12 cellular contexts compared by ENCODE assay signal in the genomic region with DNA sequence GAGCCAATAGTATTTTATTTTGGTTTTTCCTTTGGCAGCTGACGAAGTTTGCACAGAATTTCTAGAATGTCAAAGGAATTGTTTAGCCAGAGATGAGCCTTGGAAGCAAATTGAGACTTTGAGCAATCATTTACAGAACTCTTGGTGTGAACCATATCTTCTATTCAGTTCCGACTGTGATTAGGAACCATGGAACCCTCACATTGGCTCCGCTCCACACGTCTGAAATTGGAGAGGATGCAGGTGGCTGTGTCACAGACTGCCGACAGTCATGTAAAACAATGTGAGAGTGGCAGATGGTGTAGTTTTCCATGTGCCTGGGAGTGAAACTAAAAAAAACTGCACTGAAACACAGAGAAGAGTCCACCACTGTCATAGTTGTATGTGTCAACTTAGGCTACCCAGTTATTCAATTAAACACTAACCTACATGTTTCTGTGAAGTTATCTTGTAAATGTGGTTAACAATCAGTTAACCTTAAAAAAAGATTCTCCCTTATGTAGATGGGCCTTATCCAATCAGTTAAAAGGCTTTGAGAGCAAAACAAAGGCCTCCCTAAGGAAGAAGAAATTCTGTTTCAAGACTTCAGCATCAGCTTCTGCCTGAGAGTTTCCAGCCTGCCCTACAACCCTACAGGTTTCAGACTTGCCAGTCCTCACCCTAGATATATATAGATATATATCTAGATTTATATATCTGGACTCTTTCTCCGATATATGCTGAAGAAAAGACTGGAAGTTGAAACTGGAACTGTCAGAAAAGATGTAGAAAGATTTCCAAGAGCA. TPM values are rescaled to one million over a fixed set of nuclear protein-coding genes. Genes with fewer than 3 reads are reported as not detected.
DNase-seq lines count a peak whose midpoint lies in the region; ATAC-seq and TF ChIP-seq lines count a peak whose summit lies in the region.
"Had no signal": no experiment of that assay in that cellular context is flagged by ENCODE, and none has a peak within 500 bp of the region (broad histone marks: within the 10 kb centered on the region; RNA-seq: fewer than 3 reads in every experiment).

No MANE protein-coding gene starts in this region.

- DNase-seq in natural killer cell (no peak), NCI-H524 (lab: John Stamatoyannopoulos, UW) (peak; percentile 70 to 85), dermis microvascular lymphatic vessel endothelial cell (ENCODE audit: low read depth in 2 of 2) (peak; percentile 62 to 87), type B pancreatic cell (ENCODE audit: extremely low spot score, unreplicated experiment) (no peak), HT-29 (ENCODE audit: low spot score) (no peak), SIG-M5 (lab: John Stamatoyannopoulos, UW) (no peak)
- no peak for DNase-seq in natural killer cell treated with Interleukin-12 subunit alpha and Interleukin-12 subunit beta and Interleukin-15 and Interleukin-18, amount 100 ng/mL, for 72 hours (ENCODE audit: low spot score)
- DNase-seq: activated CD8-positive, alpha-beta memory T cell treated with anti-CD3 and anti-CD28 coated beads, Interleukin-2, amount 50 U/mL, for 4 hours; naive thymus-derived CD8-positive, alpha-beta T cell; T-cell had no signal

- ATAC-seq in natural killer cell (no peak), HG03045 (IDR thresholded peaks at IDR 0.05; ENCODE audit: unreplicated experiment) (no peak)
- no peak for ATAC-seq in natural killer cell treated with Interleukin-12 subunit alpha and Interleukin-12 subunit beta and Interleukin-15 and Interleukin-18, amount 100 ng/mL, for 72 hours
- ATAC-seq: naive thymus-derived CD8-positive, alpha-beta T cell; T-cell had no signal

- intact Hi-C loops in natural killer cell (cut with micrococcal nuclease): loop anchor here (5.0 to 10.0 kb wide), 5 partner anchors 208 to 1220 kb away; a partner anchor contains a TSS

- peaks cover 8 to 11% of the 10 kb centered on the region in 2 donors for H3K27me3 Mint-ChIP-seq in natural killer cell (ENCODE audit: low read depth in 2 of 2)
- H3K27me3 Mint-ChIP-seq in natural killer cell treated with Interleukin-12 subunit alpha and Interleukin-12 subunit beta and Interleukin-15 and Interleukin-18, amount 100 ng/mL, for 72 hours: no peaks in the 10 kb centered on the region
- H3K27me3 Mint-ChIP-seq in type B pancreatic cell: peaks cover 11% of the 10 kb centered on the region

- H3K36me3 Mint-ChIP-seq in natural killer cell: peaks cover 19% of the 10 kb centered on the region
- H3K36me3 Mint-ChIP-seq in natural killer cell treated with Interleukin-12 subunit alpha and Interleukin-12 subunit beta and Interleukin-15 and Interleukin-18, amount 100 ng/mL, for 72 hours: peaks cover 1% of the 10 kb centered on the region
- no peaks in the 10 kb centered on the region for H3K36me3 Mint-ChIP-seq in type B pancreatic cell

- H3K27ac Mint-ChIP-seq in natural killer cell: no peak overlapping the region
- no peak overlapping the region for H3K27ac Mint-ChIP-seq in natural killer cell treated with Interleukin-12 subunit alpha and Interleukin-12 subunit beta and Interleukin-15 and Interleukin-18, amount 100 ng/mL, for 72 hours
- peak overlapping the region; percentile 52 for H3K27ac Mint-ChIP-seq in type B pancreatic cell
- H3K27ac Mint-ChIP-seq: stimulated activated naive CD8-positive, alpha-beta T cell treated with anti-CD3 and anti-CD28 coated beads, Interleukin-15, Interleukin-2, amounts not matched to agents 100 ng/mL and 50 ng/mL, for 24 hours had no signal

- no peak for TF ChIP-seq CTCF in natural killer cell (IDR thresholded peaks at IDR 0.05)
- no peak for TF ChIP-seq CTCF in type B pancreatic cell (conservative IDR thresholded peaks at IDR 0.05)

- H3K4me3 Mint-ChIP-seq in natural killer cell (peak overlapping the region; percentile 21), type B pancreatic cell (peak overlapping the region; percentile 62)
- no peak overlapping the region for H3K4me3 Mint-ChIP-seq in natural killer cell treated with Interleukin-12 subunit alpha and Interleukin-12 subunit beta and Interleukin-15 and Interleukin-18, amount 100 ng/mL, for 72 hours
- H3K4me3 Mint-ChIP-seq: stimulated activated naive CD8-positive, alpha-beta T cell treated with anti-CD3 and anti-CD28 coated beads, Interleukin-15, Interleukin-2, amounts not matched to agents 100 ng/mL and 50 ng/mL, for 24 hours had no signal

- H3K4me1 Mint-ChIP-seq in natural killer cell: peaks cover 55 to 66% of the 10 kb centered on the region in 2 donors
- peaks cover 51 to 52% of the 10 kb centered on the region in 2 donors for H3K4me1 Mint-ChIP-seq in natural killer cell treated with Interleukin-12 subunit alpha and Interleukin-12 subunit beta and Interleukin-15 and Interleukin-18, amount 100 ng/mL, for 72 hours (ENCODE audit: low read depth in 2 of 2)
- H3K4me1 Mint-ChIP-seq in type B pancreatic cell (ENCODE audit: unreplicated experiment): peaks cover 25% of the 10 kb centered on the region

- H3K9me3 Mint-ChIP-seq in natural killer cell (peaks cover 0 to 3% of the 10 kb centered on the region in 2 donors), type B pancreatic cell (no peaks in the 10 kb centered on the region)
- H3K9me3 Mint-ChIP-seq in natural killer cell treated with Interleukin-12 subunit alpha and Interleukin-12 subunit beta and Interleukin-15 and Interleukin-18, amount 100 ng/mL, for 72 hours: no peaks in the 10 kb centered on the region
- H3K9me3 Mint-ChIP-seq: stimulated activated naive CD8-positive, alpha-beta T cell treated with anti-CD3 and anti-CD28 coated beads, Interleukin-15, Interleukin-2, amounts not matched to agents 100 ng/mL and 50 ng/mL, for 24 hours; T-cell had no signal

RNA-seq across cellular contexts. Expression of a gene that starts 3.3 kb away (rescaled TPM):
- total RNA-seq in natural killer cell (10 to 100 TPM; 55.7 to 80.6 (median 70.3) TPM), dermis microvascular lymphatic vessel endothelial cell (46.1 and 59.6 TPM in 2 replicates), type B pancreatic cell (ENCODE audit: low replicate concordance) (31.7 and 37.6 TPM in 2 replicates)
- 10 to 100 TPM; 79.8 to 91.9 TPM for total RNA-seq in natural killer cell treated with Interleukin-12 subunit alpha and Interleukin-12 subunit beta and Interleukin-15 and Interleukin-18, amount 100 ng/mL, for 72 hours
- total RNA-seq in HT-29 (2014; rRNA removed; shearing (Covaris generic)): 23.6 and 26.3 TPM in 2 replicates

RNA-seq across cellular contexts. Expression of a gene that starts 34.8 kb away (rescaled TPM):
- total RNA-seq in natural killer cell: not detected
- not detected for total RNA-seq in natural killer cell treated with Interleukin-12 subunit alpha and Interleukin-12 subunit beta and Interleukin-15 and Interleukin-18, amount 100 ng/mL, for 72 hours
- not detected in 2 replicates for total RNA-seq in dermis microvascular lymphatic vessel endothelial cell
- 0.36 and 1.3 TPM in 2 replicates for total RNA-seq in type B pancreatic cell (ENCODE audit: low replicate concordance)
- not detected in 2 replicates for total RNA-seq in HT-29 (2014; rRNA removed; shearing (Covaris generic))
- total RNA-seq: naive thymus-derived CD8-positive, alpha-beta T cell; T-cell had no signal

Comparison
In these comparisons a context has a peak if more than half of its experiments do, and no peak if none do; other contexts are left out.
1. DNase-seq: peak in NCI-H524 (2 of 2) and dermis microvascular lymphatic vessel endothelial cell (2 of 2); none in natural killer cell (single experiment), natural killer cell treated with Interleukin-12 subunit alpha and Interleukin-12 subunit beta and Interleukin-15 and Interleukin-18, amount 100 ng/mL, for 72 hours (single experiment), type B pancreatic cell (single experiment), HT-29 (single experiment) and SIG-M5 (single experiment).